10 cellular contexts compared by ENCODE assay signal in the genomic region with DNA sequence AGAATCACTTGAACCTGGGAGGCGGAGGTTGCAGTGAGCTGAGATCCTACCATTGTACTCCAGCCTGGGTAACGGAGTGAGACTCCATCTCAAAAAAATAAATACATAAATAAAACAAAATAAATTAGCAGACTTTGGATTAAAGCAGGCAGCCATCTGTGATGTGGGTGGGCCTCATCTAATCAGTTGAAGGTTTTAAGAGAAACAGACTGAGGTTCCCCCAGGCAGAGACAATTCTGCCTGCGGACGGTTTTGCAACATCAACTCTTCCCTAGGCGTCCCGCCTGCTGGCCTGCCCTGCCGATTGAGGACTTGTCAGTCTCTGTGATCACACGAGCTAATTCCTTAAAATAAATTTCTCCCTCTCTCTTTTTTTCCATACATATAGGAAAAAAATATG. TPM values are rescaled to one million over a fixed set of nuclear protein-coding genes. Genes with fewer than 3 reads are reported as not detected.
"Had no signal": no experiment of that assay in that cellular context is flagged by ENCODE, and none has a peak within 500 bp of the region (broad histone marks: within the 10 kb centered on the region; RNA-seq: fewer than 3 reads in every experiment).

No MANE protein-coding gene starts in this region.

- FAIRE-seq: HepG2, HTR-8/SVneo had no signal

- H3K27ac Mint-ChIP-seq: IgD-negative memory B cell had no signal

- H3K9ac ChIP-seq: KMS-11 had no signal

- DNase-seq: IMR-90, KBM-7, KG1 had no signal

- H3K27me3 Mint-ChIP-seq: IgD-negative memory B cell had no signal

- H3K36me3 Mint-ChIP-seq: IgD-negative memory B cell had no signal

- H3K4me3 Mint-ChIP-seq: IgD-negative memory B cell had no signal

- H3K4me2 ChIP-seq: KMS-11 had no signal

- H3K4me1 Mint-ChIP-seq: IgD-negative memory B cell had no signal

- ATAC-seq: HepG2 had no signal

- H3K27ac ChIP-seq: HL-60, KMS-11 had no signal

RNA-seq across cellular contexts. Expression of a gene that starts 23.7 kb away (rescaled TPM):
- total RNA-seq: HepG2, HT-29, HT1080 had no signal
- polyA plus RNA-seq: HepG2, IgD-negative memory B cell had no signal

RNA-seq across cellular contexts. Expression of a gene that starts 28.6 kb away (rescaled TPM):
- total RNA-seq: HepG2, HT-29, HT1080, IMR-90 had no signal
- polyA plus RNA-seq: HepG2, IgD-negative memory B cell, IMR-90 had no signal

RNA-seq across cellular contexts. Expression of a gene that starts 35.4 kb away (rescaled TPM):
- total RNA-seq: HT-29, HT1080, IMR-90 had no signal
